8 cellular contexts compared by ENCODE assay signal in the genomic region with DNA sequence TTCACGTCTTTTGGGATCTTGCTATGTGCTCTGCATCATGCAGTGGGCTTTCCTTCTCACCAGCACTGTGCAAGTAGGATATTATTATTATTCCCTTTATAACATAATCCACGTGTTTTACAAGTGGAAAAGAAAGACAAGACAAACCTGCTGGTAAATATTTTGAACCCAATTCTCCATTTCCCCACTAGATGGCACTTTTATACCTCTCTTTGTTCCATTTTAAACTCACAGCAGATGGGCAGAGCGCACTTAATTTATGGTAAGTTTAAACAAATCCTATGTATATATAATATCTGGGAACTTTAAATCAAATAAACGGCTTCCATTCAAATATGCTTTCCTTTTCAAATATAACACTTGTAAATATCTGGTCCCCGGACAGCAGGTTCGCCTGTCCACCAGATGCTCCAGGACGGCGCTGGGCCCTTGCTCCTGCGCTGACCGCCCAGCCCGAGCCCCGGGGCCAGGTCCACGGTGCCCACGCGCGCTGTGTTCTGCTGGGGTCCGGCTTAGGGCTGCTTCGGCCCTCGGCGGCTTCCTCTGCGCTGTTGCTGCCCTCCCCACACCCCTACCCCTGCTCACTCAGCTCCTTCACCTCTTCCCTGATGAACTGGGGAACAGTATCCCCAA. TPM values are rescaled to one million over a fixed set of nuclear protein-coding genes. Genes with fewer than 3 reads are reported as not detected.
A peak's percentile ranks its signal among the peaks of the same experiment; 100 is the strongest.
DNase-seq lines count a peak whose midpoint lies in the region; ATAC-seq, FAIRE-seq and TF ChIP-seq lines count a peak whose summit lies in the region.

No MANE protein-coding gene starts in this region.

- H3K27ac ChIP-seq in CD4-positive, CD25-positive, alpha-beta regulatory T cell (ENCODE audit: insufficient read depth, low read length, poor library complexity, severe bottlenecking) = no peak overlapping the region
- H3K27ac ChIP-seq in lower lobe of right lung = no peak overlapping the region

- H3K4me3 Mint-ChIP-seq in CD4-positive, CD25-positive, alpha-beta regulatory T cell = no peak overlapping the region

- no peak overlapping the region for H3K4me3 ChIP-seq in CD4-positive, CD25-positive, alpha-beta regulatory T cell (ENCODE audit: low read depth, low read length)
- H3K4me3 ChIP-seq in cardiac fibroblast (replicated peaks in 1 of 2; ENCODE audit: low read depth in 2 of 2, low read length in 2 of 2) = no peak overlapping the region
- no peak overlapping the region for H3K4me3 ChIP-seq in lower lobe of right lung

- peaks cover 28% of the 10 kb centered on the region for H3K27me3 Mint-ChIP-seq in CD4-positive, CD25-positive, alpha-beta regulatory T cell

- FAIRE-seq in GM19239 (lab: Jason Lieb, UNC) = peak; percentile 40

- H3K4me1 Mint-ChIP-seq in CD4-positive, CD25-positive, alpha-beta regulatory T cell = peaks cover 0 to 4% (median 3%) of the 10 kb centered on the region in 4 donors

- H3K4me1 ChIP-seq in CD4-positive, CD25-positive, alpha-beta regulatory T cell (ENCODE audit: control insufficient read depth, insufficient read depth, low read length, poor library complexity, severe bottlenecking) = no peaks in the 10 kb centered on the region
- H3K4me1 ChIP-seq in lower lobe of right lung = no peaks in the 10 kb centered on the region

- no peak for ATAC-seq in CD4-positive, CD25-positive, alpha-beta regulatory T cell (ENCODE audit: low read depth in 2 of 2)
- ATAC-seq in lower lobe of right lung = peak; percentile 43 to 48
- ATAC-seq in HG03025 (IDR thresholded peaks at IDR 0.05; ENCODE audit: low FRiP score, unreplicated experiment) = no peak

- H3K9me3 ChIP-seq in CD4-positive, CD25-positive, alpha-beta regulatory T cell (ENCODE audit: control insufficient read depth in 2 of 2, low read length in 2 of 2) = no peaks in the 10 kb centered on the region
- H3K9me3 ChIP-seq in lower lobe of right lung = no peaks in the 10 kb centered on the region

- H3K36me3 Mint-ChIP-seq in CD4-positive, CD25-positive, alpha-beta regulatory T cell = no peaks in the 10 kb centered on the region

- intact Hi-C loops in lower lobe of right lung (cut with DNase I) = no loop called here

- H3K36me3 ChIP-seq in CD4-positive, CD25-positive, alpha-beta regulatory T cell (ENCODE audit: control insufficient read depth, insufficient read depth, low read length) = no peaks in the 10 kb centered on the region
- no peaks in the 10 kb centered on the region for H3K36me3 ChIP-seq in lower lobe of right lung

- H3K9me3 Mint-ChIP-seq in CD4-positive, CD25-positive, alpha-beta regulatory T cell = peaks cover 0 to 3% (median 0%) of the 10 kb centered on the region in 7 donors

- peak; percentile 59 for TF ChIP-seq CTCF in cardiac fibroblast (IDR thresholded peaks at IDR 0.05; ENCODE audit: low read depth, low read length)
- peak; percentile 64 for TF ChIP-seq CTCF in lower lobe of right lung (IDR thresholded peaks at IDR 0.05)

- peaks cover 3% of the 10 kb centered on the region for H3K27me3 ChIP-seq in CD4-positive, CD25-positive, alpha-beta regulatory T cell (ENCODE audit: control insufficient read depth, insufficient read depth, low read length)
- H3K27me3 ChIP-seq in lower lobe of right lung (ENCODE audit: low read depth) = peaks cover 17% of the 10 kb centered on the region

- no peak overlapping the region for H3K27ac Mint-ChIP-seq in CD4-positive, CD25-positive, alpha-beta regulatory T cell

- DNase-seq in CD4-positive, CD25-positive, alpha-beta regulatory T cell = peak in 2 of 3 donors; percentile 4 to 43
- DNase-seq in GM19239 (ENCODE audit: insufficient read length, low spot score) (peak; percentile 45), NCI-H2227 treated with DMSO at 0.1 percent for 48 hours (lab: John Stamatoyannopoulos, UW) (peak; percentile 3), cardiac fibroblast (ENCODE audit: low read depth in 2 of 2) (peak; percentile 75 to 78), lower lobe of right lung (no peak), ureter (ENCODE audit: low spot score) (no peak)
- no peak for DNase-seq in stimulated activated CD4-positive, alpha-beta T cell treated with anti-CD3 and anti-CD28 coated beads, Interleukin-12 subunit alpha, Interleukin-12 subunit beta, amount 100 ng/mL, for 4 hours

RNA-seq across cellular contexts. Expression of gene F11, which starts 31.1 kb away (rescaled TPM):
- total RNA-seq in CD4-positive, CD25-positive, alpha-beta regulatory T cell = not detected
- not detected for polyA plus RNA-seq in CD4-positive, CD25-positive, alpha-beta regulatory T cell
- total RNA-seq in lower lobe of right lung = 20.5 TPM
- total RNA-seq in ureter = not detected

Comparison
In these comparisons a context has a peak if more than half of its experiments do, and no peak if none do; other contexts are left out.
1. ATAC-seq: peak in lower lobe of right lung (2 of 2); none in CD4-positive, CD25-positive, alpha-beta regulatory T cell (0 of 2) and HG03025 (single experiment).
2. DNase-seq: peak in CD4-positive, CD25-positive, alpha-beta regulatory T cell (2 of 3), GM19239 (single experiment), NCI-H2227 treated with DMSO at 0.1 percent for 48 hours (single experiment) and cardiac fibroblast (2 of 2); none in lower lobe of right lung (single experiment), ureter (single experiment) and stimulated activated CD4-positive, alpha-beta T cell treated with anti-CD3 and anti-CD28 coated beads, Interleukin-12 subunit alpha, Interleukin-12 subunit beta, amount 100 ng/mL, for 4 hours (single experiment).
3. RNA of gene F11, which starts 31.1 kb away (total RNA-seq): 20.5 TPM in lower lobe of right lung (single experiment); not detected in CD4-positive, CD25-positive, alpha-beta regulatory T cell (single experiment) and not detected in ureter (single experiment); every median in the first group is over 10 times any median in the second.